2 cellular contexts compared by ENCODE assay signal in genomic region chr3:160448845-160449659, GRCh38.
TF ChIP-seq lines count a peak whose summit lies in the region.

No MANE protein-coding gene starts in this region.

TF ChIP-seq in HEK293, 187 proteins besides CTCF, POLR2A, EP300 and RAD21 (continued from another document and continues in another):
- TF ChIP-seq ZNF692 (tag by site-specific recombination; IDR thresholded peaks at IDR 0.05) = peak; percentile 46; the same call in 1 of the 2 replicates
- TF ChIP-seq ZNF398 (tag by site-specific recombination; IDR thresholded peaks at IDR 0.05) = 0 out of 2 replicates have a peak, but pooled peaks have one; percentile 25
- TF ChIP-seq ZBTB11 (tag by site-specific recombination; conservative IDR thresholded peaks at IDR 0.05; ENCODE audit: low read depth) = peak; percentile 83; the same call in 1 of the 2 replicates
- no peak; the same call in 1 of the 2 replicates for TF ChIP-seq ZNF660 (tag by site-specific recombination; IDR thresholded peaks at IDR 0.05)
- TF ChIP-seq ZNF600 (tag by site-specific recombination; IDR thresholded peaks at IDR 0.05) = peak; percentile 96
- TF ChIP-seq GLIS1 (tag by site-specific recombination; IDR thresholded peaks at IDR 0.05) = peak; percentile 36
- TF ChIP-seq ZNF843 (tag by site-specific recombination; IDR thresholded peaks at IDR 0.05) = peak; percentile 14; the same call in 1 of the 2 replicates
- peak; percentile 96 for TF ChIP-seq ZFP37 (tag by site-specific recombination; IDR thresholded peaks at IDR 0.05)
- TF ChIP-seq GLIS2 (tag by site-specific recombination; IDR thresholded peaks at IDR 0.05) = peak; percentile 62
- peak; percentile 80; the same call in 1 of the 2 replicates for TF ChIP-seq ZNF280D (tag by site-specific recombination; IDR thresholded peaks at IDR 0.05)
- TF ChIP-seq ZSCAN23 (tag by site-specific recombination; IDR thresholded peaks at IDR 0.05) = no peak
- TF ChIP-seq AEBP2 (tag by site-specific recombination; IDR thresholded peaks at IDR 0.05; ENCODE audit: borderline replicate concordance) = no peak
- peak; percentile 42; the same call in 1 of the 2 replicates for TF ChIP-seq ZNF76 (tag by site-specific recombination; IDR thresholded peaks at IDR 0.05; ENCODE audit: borderline replicate concordance, low read depth)

TF ChIP-seq in K562, 482 proteins besides CTCF, POLR2A, EP300 and RAD21 (continued from another document and continues in another):
- TF ChIP-seq MGA (IDR thresholded peaks at IDR 0.05) (no peak), ZNF398 (CRISPR knock-in tag; IDR thresholded peaks at IDR 0.05) (no peak), E2F4 (CRISPR knock-in tag; IDR thresholded peaks at IDR 0.05; ENCODE audit: low read depth) (no peak), SNRNP70 (optimal IDR thresholded peaks at IDR 0.05; ENCODE audit: low read depth, low read length) (no peak), PCBP2 (IDR thresholded peaks at IDR 0.05; ENCODE audit: low read depth, low read length, poor library complexity, severe bottlenecking) (no peak), JUND (IDR thresholded peaks at IDR 0.05; ENCODE audit: borderline replicate concordance, low read depth, low read length) (no peak), JUND (tag; IDR thresholded peaks at IDR 0.05; ENCODE audit: borderline replicate concordance, low read depth, low read length) (0 out of 3 replicates have a peak, but pooled peaks have one; percentile 20), HDAC2 (IDR thresholded peaks at IDR 0.05) (peak; percentile 60), ZNF778 (CRISPR knock-in tag; IDR thresholded peaks at IDR 0.05) (no peak), MCM7 (IDR thresholded peaks at IDR 0.05) (no peak), ZBTB17 (CRISPR knock-in tag; IDR thresholded peaks at IDR 0.05) (no peak), BRD9 (IDR thresholded peaks at IDR 0.05; ENCODE audit: low read depth, partially characterized antibody) (peak; percentile 75), POLR2B (IDR thresholded peaks at IDR 0.05; ENCODE audit: low read depth, partially characterized antibody) (no peak), ARNT (IDR thresholded peaks at IDR 0.05) (peak in 1 of 2 experiments; percentile 17; a peak in 1 of 4 replicates), HIVEP1 (CRISPR knock-in tag; IDR thresholded peaks at IDR 0.05) (no peak), ZBED1 (IDR thresholded peaks at IDR 0.05) (no peak; the same call in 1 of the 2 replicates), CSDE1 (IDR thresholded peaks at IDR 0.05) (no peak), ZBTB8A (IDR thresholded peaks at IDR 0.05; ENCODE audit: partially characterized antibody) (peak; percentile 69), FOXA1 (IDR thresholded peaks at IDR 0.05; ENCODE audit: borderline replicate concordance) (no peak), UBTF (IDR thresholded peaks at IDR 0.05; ENCODE audit: borderline replicate concordance in 1 of 2, low read depth in 2 of 2, low read length in 2 of 2) (0 out of 4 replicates have a peak, but pooled peaks have one; percentile 77 to 79), HNRNPLL (IDR thresholded peaks at IDR 0.05; ENCODE audit: low read depth, low read length, poor library complexity, severe bottlenecking) (no peak), MEF2D (tag; conservative IDR thresholded peaks at IDR 0.05; ENCODE audit: low read depth) (0 out of 2 replicates have a peak, but pooled peaks have one; percentile 21), ZNF311 (CRISPR knock-in tag; IDR thresholded peaks at IDR 0.05) (no peak), FOXA3 (CRISPR knock-in tag; conservative IDR thresholded peaks at IDR 0.05 in 1 of 2, IDR thresholded peaks at IDR 0.05 in 1 of 2) (peak in 1 of 2 experiments; percentile 34; a peak in 1 of 4 replicates), DLX4 (CRISPR knock-in tag; IDR thresholded peaks at IDR 0.05) (no peak), ZNF395 (CRISPR knock-in tag; IDR thresholded peaks at IDR 0.05) (no peak), SAP30 (IDR thresholded peaks at IDR 0.05; ENCODE audit: borderline replicate concordance, insufficient read depth, low read depth, low read length, poor library complexity, severe bottlenecking) (peak; percentile 66), FOXP4 (CRISPR knock-in tag; IDR thresholded peaks at IDR 0.05; ENCODE audit: borderline replicate concordance) (no peak), KDM2B (CRISPR knock-in tag; IDR thresholded peaks at IDR 0.05) (no peak)
